ENCODE assay signal across 9 cellular contexts in the genomic region with DNA sequence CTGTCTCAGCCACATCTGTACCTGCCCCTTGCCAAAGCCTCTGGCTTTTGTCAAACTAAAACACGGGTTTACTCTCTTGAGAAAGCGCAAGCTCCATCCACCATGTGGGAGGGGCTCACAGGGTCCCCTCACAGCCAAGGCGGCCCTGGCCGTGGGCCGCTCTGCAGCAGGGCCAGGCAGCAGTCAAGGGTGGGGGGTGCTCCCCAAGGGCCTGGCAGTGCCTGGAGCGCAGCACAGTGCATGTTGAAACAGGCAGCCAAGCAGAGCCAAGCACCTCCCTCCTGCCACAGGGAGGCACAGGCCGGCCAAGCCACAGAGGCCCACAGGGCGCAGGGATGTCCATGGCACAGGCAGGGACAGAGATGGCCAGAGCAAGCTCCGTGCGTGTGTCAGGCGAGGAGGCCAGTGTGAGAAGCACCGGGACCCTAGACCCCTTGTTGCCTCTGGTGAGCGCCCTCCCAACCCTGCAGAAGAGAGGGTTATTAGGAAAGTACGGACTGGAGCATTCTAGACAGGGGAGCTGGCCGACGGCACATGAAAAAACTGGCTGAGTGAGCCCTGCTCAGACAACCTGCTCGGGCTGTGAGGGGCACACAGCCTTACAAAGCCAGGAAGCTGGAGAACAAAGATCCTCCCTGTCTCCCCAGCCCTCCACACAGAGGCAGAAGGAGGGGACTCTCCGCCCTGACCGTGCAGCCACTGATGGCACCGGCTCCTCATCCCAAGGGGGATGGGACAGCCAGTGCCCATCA. TPM values are rescaled to one million over a fixed set of nuclear protein-coding genes. Genes with fewer than 3 reads are reported as not detected.
DNase-seq lines count a peak whose midpoint lies in the region; ATAC-seq and TF ChIP-seq lines count a peak whose summit lies in the region.
"Had no signal": no experiment of that assay in that cellular context is flagged by ENCODE, and none has a peak within 500 bp of the region (broad histone marks: within the 10 kb centered on the region; RNA-seq: fewer than 3 reads in every experiment).

No MANE protein-coding gene starts in this region.

- H3K9me3 Mint-ChIP-seq in Calu3 (ENCODE audit: low read depth, unreplicated experiment): no peaks in the 10 kb centered on the region

- TF ChIP-seq CTCF in Calu3 (IDR thresholded peaks at IDR 0.05; ENCODE audit: unreplicated experiment): no peak

- H3K27ac Mint-ChIP-seq in Calu3 (ENCODE audit: unreplicated experiment): no peak overlapping the region

- no peaks in the 10 kb centered on the region for H3K4me1 Mint-ChIP-seq in Calu3 (ENCODE audit: low read depth, unreplicated experiment)

- no TSS peak for BruUV-seq in Calu3 (replicated peaks; lab: Mats Ljungman, UMichigan)

- peaks cover 4% of the 10 kb centered on the region for H3K36me3 Mint-ChIP-seq in Calu3 (ENCODE audit: insufficient read depth, unreplicated experiment)

- DNase-seq in NCI-H510A (lab: John Stamatoyannopoulos, UW) (peak; percentile 21), ecto neural progenitor cell (ENCODE audit: low spot score) (peak; percentile 64), left lobe of liver (ENCODE audit: low spot score) (no peak), superior temporal gyrus (ENCODE audit: extremely low spot score) (peak; percentile 83), Calu3 (no peak)

- peak; percentile 82 for ATAC-seq in left lobe of liver
- ATAC-seq in HG02884 (IDR thresholded peaks at IDR 0.05; ENCODE audit: unreplicated experiment): no peak
- ATAC-seq in GM19463 (IDR thresholded peaks at IDR 0.05; ENCODE audit: unreplicated experiment): no peak
- no peak for ATAC-seq in GM21723 (IDR thresholded peaks at IDR 0.05; ENCODE audit: unreplicated experiment)
- ATAC-seq: HCT116 had no signal

- no peak overlapping the region for H3K4me3 Mint-ChIP-seq in Calu3 (ENCODE audit: low read depth, unreplicated experiment)

- intact Hi-C loops in Calu3 (cut with micrococcal nuclease; ENCODE audit: unreplicated experiment): no loop called here

- CTCF ChIA-PET in Calu3 (lab: Charles Lee): interaction anchor here (0.6 kb wide), 1 partner anchor 37 kb away, joined by 4 read pairs; no protein-coding TSS in a partner anchor

- H3K27me3 Mint-ChIP-seq in Calu3 (ENCODE audit: unreplicated experiment): no peaks in the 10 kb centered on the region

RNA-seq across cellular contexts. Expression of a gene that starts 39.0 kb away (rescaled TPM):
- total RNA-seq in left lobe of liver (2.2 TPM), Calu3 (2022) (5.3 and 7.3 TPM in 2 replicates)

Comparison
In these comparisons a context has a peak if more than half of its experiments do, and no peak if none do; other contexts are left out.
1. DNase-seq: peak in NCI-H510A (single experiment), ecto neural progenitor cell (single experiment) and superior temporal gyrus (single experiment); none in left lobe of liver (single experiment) and Calu3 (single experiment).